1 cellular context compared by ENCODE assay signal in the genomic region with DNA sequence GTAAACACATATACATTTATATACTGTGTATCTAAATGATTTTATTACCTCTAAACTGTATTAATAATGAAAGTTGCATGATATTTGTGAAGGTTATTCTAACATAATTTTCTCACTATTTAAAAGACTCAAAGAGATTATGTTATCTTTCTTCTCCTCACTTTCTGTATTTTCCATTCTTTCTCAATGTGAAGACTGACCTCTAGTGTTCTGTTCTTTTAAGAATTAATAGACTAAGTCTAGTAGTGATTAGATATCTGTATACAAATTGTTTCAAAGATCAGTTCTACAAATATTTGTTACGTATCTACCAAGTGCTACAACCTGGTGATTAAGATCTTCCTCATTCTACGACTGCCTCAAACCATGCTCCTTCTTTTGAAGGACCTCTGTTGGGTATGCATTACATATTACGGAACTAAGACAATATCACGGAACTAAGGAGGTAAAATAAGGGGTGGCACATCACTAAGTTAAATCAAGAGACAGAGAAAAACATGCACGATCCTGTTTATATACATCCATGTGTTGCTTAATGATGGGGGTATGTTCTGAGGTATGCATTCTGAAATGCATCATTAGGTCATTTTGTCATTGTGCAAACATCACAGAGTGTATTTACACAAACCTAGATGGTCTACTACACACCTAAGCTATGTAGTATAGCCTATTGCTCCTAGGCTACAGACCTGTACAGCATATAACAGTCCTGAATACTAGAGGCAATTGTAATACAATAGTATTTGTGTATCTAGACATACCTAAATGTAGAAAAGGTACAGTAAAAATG.
TF ChIP-seq lines count a peak whose summit lies in the region.

No MANE protein-coding gene starts in this region.

TF ChIP-seq in GM23338, 12 proteins besides CTCF, POLR2A, EP300 and RAD21 (continued from another document):
- TF ChIP-seq, protein P1, sequence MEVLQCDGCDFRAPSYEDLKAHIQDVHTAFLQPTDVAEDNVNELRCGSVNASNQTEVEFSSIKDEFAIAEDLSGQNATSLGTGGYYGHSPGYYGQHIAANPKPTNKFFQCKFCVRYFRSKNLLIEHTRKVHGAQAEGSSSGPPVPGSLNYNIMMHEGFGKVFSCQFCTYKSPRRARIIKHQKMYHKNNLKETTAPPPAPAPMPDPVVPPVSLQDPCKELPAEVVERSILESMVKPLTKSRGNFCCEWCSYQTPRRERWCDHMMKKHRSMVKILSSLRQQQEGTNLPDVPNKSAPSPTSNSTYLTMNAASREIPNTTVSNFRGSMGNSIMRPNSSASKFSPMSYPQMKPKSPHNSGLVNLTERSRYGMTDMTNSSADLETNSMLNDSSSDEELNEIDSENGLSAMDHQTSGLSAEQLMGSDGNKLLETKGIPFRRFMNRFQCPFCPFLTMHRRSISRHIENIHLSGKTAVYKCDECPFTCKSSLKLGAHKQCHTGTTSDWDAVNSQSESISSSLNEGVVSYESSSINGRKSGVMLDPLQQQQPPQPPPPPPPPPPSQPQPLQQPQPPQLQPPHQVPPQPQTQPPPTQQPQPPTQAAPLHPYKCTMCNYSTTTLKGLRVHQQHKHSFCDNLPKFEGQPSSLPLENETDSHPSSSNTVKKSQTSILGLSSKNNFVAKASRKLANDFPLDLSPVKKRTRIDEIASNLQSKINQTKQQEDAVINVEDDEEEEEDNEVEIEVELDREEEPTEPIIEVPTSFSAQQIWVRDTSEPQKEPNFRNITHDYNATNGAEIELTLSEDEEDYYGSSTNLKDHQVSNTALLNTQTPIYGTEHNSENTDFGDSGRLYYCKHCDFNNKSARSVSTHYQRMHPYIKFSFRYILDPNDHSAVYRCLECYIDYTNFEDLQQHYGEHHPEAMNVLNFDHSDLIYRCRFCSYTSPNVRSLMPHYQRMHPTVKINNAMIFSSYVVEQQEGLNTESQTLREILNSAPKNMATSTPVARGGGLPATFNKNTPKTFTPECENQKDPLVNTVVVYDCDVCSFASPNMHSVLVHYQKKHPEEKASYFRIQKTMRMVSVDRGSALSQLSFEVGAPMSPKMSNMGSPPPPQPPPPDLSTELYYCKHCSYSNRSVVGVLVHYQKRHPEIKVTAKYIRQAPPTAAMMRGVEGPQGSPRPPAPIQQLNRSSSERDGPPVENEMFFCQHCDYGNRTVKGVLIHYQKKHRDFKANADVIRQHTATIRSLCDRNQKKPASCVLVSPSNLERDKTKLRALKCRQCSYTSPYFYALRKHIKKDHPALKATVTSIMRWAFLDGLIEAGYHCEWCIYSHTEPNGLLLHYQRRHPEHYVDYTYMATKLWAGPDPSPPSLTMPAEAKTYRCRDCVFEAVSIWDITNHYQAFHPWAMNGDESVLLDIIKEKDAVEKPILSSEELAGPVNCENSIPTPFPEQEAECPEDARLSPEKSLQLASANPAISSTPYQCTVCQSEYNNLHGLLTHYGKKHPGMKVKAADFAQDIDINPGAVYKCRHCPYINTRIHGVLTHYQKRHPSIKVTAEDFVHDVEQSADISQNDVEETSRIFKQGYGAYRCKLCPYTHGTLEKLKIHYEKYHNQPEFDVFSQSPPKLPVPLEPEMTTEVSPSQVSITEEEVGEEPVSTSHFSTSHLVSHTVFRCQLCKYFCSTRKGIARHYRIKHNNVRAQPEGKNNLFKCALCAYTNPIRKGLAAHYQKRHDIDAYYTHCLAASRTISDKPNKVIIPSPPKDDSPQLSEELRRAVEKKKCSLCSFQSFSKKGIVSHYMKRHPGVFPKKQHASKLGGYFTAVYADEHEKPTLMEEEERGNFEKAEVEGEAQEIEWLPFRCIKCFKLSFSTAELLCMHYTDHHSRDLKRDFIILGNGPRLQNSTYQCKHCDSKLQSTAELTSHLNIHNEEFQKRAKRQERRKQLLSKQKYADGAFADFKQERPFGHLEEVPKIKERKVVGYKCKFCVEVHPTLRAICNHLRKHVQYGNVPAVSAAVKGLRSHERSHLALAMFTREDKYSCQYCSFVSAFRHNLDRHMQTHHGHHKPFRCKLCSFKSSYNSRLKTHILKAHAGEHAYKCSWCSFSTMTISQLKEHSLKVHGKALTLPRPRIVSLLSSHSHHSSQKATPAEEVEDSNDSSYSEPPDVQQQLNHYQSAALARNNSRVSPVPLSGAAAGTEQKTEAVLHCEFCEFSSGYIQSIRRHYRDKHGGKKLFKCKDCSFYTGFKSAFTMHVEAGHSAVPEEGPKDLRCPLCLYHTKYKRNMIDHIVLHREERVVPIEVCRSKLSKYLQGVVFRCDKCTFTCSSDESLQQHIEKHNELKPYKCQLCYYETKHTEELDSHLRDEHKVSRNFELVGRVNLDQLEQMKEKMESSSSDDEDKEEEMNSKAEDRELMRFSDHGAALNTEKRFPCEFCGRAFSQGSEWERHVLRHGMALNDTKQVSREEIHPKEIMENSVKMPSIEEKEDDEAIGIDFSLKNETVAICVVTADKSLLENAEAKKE (CRISPR knock-in tag; IDR thresholded peaks at IDR 0.05): no peak
- TF ChIP-seq STAT1 (IDR thresholded peaks at IDR 0.05; ENCODE audit: unreplicated experiment): no peak
- no peak for TF ChIP-seq JUNB (IDR thresholded peaks at IDR 0.05; ENCODE audit: unreplicated experiment)
- no peak for TF ChIP-seq NANOG (IDR thresholded peaks at IDR 0.05; ENCODE audit: borderline replicate concordance)
- TF ChIP-seq CREB1 (CRISPR knock-in tag; IDR thresholded peaks at IDR 0.05; ENCODE audit: low read depth): no peak
- TF ChIP-seq, protein P2, sequence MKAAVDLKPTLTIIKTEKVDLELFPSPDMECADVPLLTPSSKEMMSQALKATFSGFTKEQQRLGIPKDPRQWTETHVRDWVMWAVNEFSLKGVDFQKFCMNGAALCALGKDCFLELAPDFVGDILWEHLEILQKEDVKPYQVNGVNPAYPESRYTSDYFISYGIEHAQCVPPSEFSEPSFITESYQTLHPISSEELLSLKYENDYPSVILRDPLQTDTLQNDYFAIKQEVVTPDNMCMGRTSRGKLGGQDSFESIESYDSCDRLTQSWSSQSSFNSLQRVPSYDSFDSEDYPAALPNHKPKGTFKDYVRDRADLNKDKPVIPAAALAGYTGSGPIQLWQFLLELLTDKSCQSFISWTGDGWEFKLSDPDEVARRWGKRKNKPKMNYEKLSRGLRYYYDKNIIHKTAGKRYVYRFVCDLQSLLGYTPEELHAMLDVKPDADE (IDR thresholded peaks at IDR 0.05): no peak
- no peak for TF ChIP-seq EZH2phosphoT487 (IDR thresholded peaks at IDR 0.05; ENCODE audit: unreplicated experiment)
